9 cellular contexts compared by ENCODE assay signal in genomic region chr12:55830601-55831406, GRCh38. TPM values are rescaled to one million over a fixed set of nuclear protein-coding genes. Genes with fewer than 3 reads are reported as not detected.
A peak's percentile ranks its signal among the peaks of the same experiment; 100 is the strongest.
DNase-seq lines count a peak whose midpoint lies in the region; ATAC-seq and TF ChIP-seq lines count a peak whose summit lies in the region.
"Had no signal": no experiment of that assay in that cellular context is flagged by ENCODE, and none has a peak within 500 bp of the region (broad histone marks: within the 10 kb centered on the region; RNA-seq: fewer than 3 reads in every experiment).

No MANE protein-coding gene starts in this region.

- ATAC-seq in left colon, result peak; percentile 55
- ATAC-seq in GM18498 (IDR thresholded peaks at IDR 0.05; ENCODE audit: unreplicated experiment), result no peak

- H3K9ac ChIP-seq in colonic mucosa (ENCODE audit: low read depth in 2 of 2, low read length in 2 of 2), result peak overlapping the region; percentile 90 to 99

- DNase-seq in EL, result peak; percentile 62
- DNase-seq in NAMALWA (ENCODE audit: low spot score), result peak; percentile 70
- DNase-seq in activated CD4-positive, alpha-beta T cell treated with anti-CD3 and anti-CD28 coated beads for 24 hours (ENCODE audit: low read depth in 2 of 2), result peak; percentile 20 to 24
- DNase-seq in colonic mucosa, result peak; percentile 85
- peak; percentile 82 to 86 for DNase-seq in left colon
- peak; percentile 30 to 32 for DNase-seq in stimulated activated CD4-positive, alpha-beta T cell treated with anti-CD3 and anti-CD28 coated beads, Interleukin-1b, Interleukin-23, amount 100 ng/mL, for 4 hours (ENCODE audit: low read depth in 2 of 2)
- DNase-seq in KG1 (lab: John Stamatoyannopoulos, UW), result no peak

- H3K4me1 ChIP-seq in colonic mucosa, result peaks cover 8% of the 10 kb centered on the region

- no peaks in the 10 kb centered on the region for H3K9me3 ChIP-seq in colonic mucosa

- H3K27ac ChIP-seq in colonic mucosa, result peak overlapping the region; percentile 90

- intact Hi-C loops in colonic mucosa (cut with DNase I), result loop anchor here (5.0 kb wide), 1 partner anchor 96 kb away; the partner anchor contains the start of gene PYM1
- intact Hi-C loops in left colon (cut with DNase I, micrococcal nuclease), result no loop called here

- no peak for TF ChIP-seq CTCF in colonic mucosa (IDR thresholded peaks at IDR 0.05)

- H3K4me3 ChIP-seq in colonic mucosa, result peak overlapping the region; percentile 80

- no peaks in the 10 kb centered on the region for H3K36me3 ChIP-seq in colonic mucosa

- no peaks in the 10 kb centered on the region for H3K27me3 ChIP-seq in colonic mucosa

RNA-seq across cellular contexts. Expression of gene DNAJC14, which starts 1.4 kb away (rescaled TPM):
- total RNA-seq in colonic mucosa (10 to 100 TPM; 24.6 to 24.7 TPM), left colon (10 to 100 TPM; 27.8 to 32.5 TPM)

RNA-seq across cellular contexts. Expression of gene MMP19, which starts 11.9 kb away (rescaled TPM):
- total RNA-seq in colonic mucosa, result 1 to 10 TPM; 2.1 to 2.7 TPM
- 1 to 10 TPM; 2.8 to 6.4 TPM for total RNA-seq in left colon
- total RNA-seq: activated CD8-positive, alpha-beta memory T cell treated with anti-CD3 and anti-CD28 coated beads for 36 hours had no signal

RNA-seq across cellular contexts. Expression of gene ORMDL2, which starts 13.0 kb away (rescaled TPM):
- total RNA-seq in colonic mucosa (10 to 100 TPM; 59.3 to 93.3 TPM), left colon (10 to 100 TPM; 64.5 to 82.9 TPM)

RNA-seq across cellular contexts. Expression of gene SARNP, which starts 13.3 kb away (rescaled TPM):
- total RNA-seq in colonic mucosa (10 to 100 TPM; 52.3 to 53.0 TPM), left colon (10 to 100 TPM; 42.7 to 43.7 TPM)
